Comparison of ENCODE assay signal across 11 cellular contexts in the genomic region with DNA sequence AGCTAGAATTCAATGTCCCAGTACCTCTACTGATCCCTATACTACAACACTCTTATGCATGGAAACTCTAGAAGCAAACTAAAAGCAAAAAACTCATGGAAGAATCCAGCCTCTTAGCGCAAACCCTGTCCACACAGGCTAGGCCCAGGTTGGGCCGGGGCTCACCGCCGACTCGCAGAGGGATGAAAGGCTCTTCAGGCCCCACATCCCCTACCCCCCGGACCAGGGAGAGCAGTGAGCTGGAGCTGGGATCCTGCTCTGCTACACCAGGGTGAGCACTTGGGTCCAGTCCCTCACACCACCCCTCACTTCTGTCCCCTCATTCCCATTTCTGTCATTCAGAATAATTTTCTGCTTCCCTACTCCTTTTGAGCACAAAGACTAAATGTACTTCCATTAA. TPM values are rescaled to one million over a fixed set of nuclear protein-coding genes. Genes with fewer than 3 reads are reported as not detected.
DNase-seq lines count a peak whose midpoint lies in the region; ATAC-seq, FAIRE-seq and TF ChIP-seq lines count a peak whose summit lies in the region.
"Had no signal": no experiment of that assay in that cellular context is flagged by ENCODE, and none has a peak within 500 bp of the region (broad histone marks: within the 10 kb centered on the region; RNA-seq: fewer than 3 reads in every experiment).

No MANE protein-coding gene starts in this region.

- H3K27me3 Mint-ChIP-seq in T-helper 1 cell treated with Interleukin-12 subunit alpha and Interleukin-12 subunit beta and Interleukin-4 antibody, amounts not matched to agents 30 μg/mL and 1 μg/mL, for 36 hours (ENCODE audit: low read depth) = no peaks in the 10 kb centered on the region
- no peaks in the 10 kb centered on the region for H3K27me3 Mint-ChIP-seq in T-helper 17 cell

- intact Hi-C loops in endothelial cell of umbilical vein (cut with micrococcal nuclease) = no loop called here
- intact Hi-C loops in sciatic nerve (cut with DNase I) = no loop called here

- peaks cover 43% of the 10 kb centered on the region for H3K36me3 Mint-ChIP-seq in T-helper 1 cell treated with Interleukin-12 subunit alpha and Interleukin-12 subunit beta and Interleukin-4 antibody, amounts not matched to agents 30 μg/mL and 1 μg/mL, for 36 hours (ENCODE audit: low read depth)
- peaks cover 5% of the 10 kb centered on the region for H3K36me3 Mint-ChIP-seq in T-helper 17 cell (ENCODE audit: low read depth)

- no peaks in the 10 kb centered on the region for H3K9me1 ChIP-seq in endothelial cell of umbilical vein (replicated peaks; ENCODE audit: control insufficient read depth, extremely low read depth, insufficient read depth, low read length)

- dilution Hi-C loops in endothelial cell of umbilical vein (cut with MboI; ENCODE audit: extremely low pct_ligation_motif_present, low sequenced_read_pairs) = no loop called here

- H3K9me3 Mint-ChIP-seq in T-helper 1 cell treated with Interleukin-12 subunit alpha and Interleukin-12 subunit beta and Interleukin-4 antibody, amounts not matched to agents 30 μg/mL and 1 μg/mL, for 36 hours = no peaks in the 10 kb centered on the region

- H3K79me2 ChIP-seq in endothelial cell of umbilical vein (ENCODE audit: control insufficient read depth, insufficient read depth, low read length) = peaks cover 34% of the 10 kb centered on the region

- no peak overlapping the region for H2AFZ ChIP-seq in endothelial cell of umbilical vein (ENCODE audit: low read depth, low read length)

- H3K9me3 ChIP-seq in T-helper 17 cell (ENCODE audit: control insufficient read depth, low read length, poor library complexity, severe bottlenecking) (no peaks in the 10 kb centered on the region), endothelial cell of umbilical vein (replicated peaks; ENCODE audit: control insufficient read depth, insufficient read depth, low read length) (no peaks in the 10 kb centered on the region)
- H3K9me3 ChIP-seq: body of pancreas had no signal

- no TSS peak for BruUV-seq in endothelial cell of umbilical vein (replicated peaks; lab: Mats Ljungman, UMichigan)

- no peak overlapping the region for H3K27ac ChIP-seq in endothelial cell of umbilical vein (ENCODE audit: insufficient read depth, low read depth, low read length)
- H3K27ac ChIP-seq: body of pancreas had no signal

- peaks cover 17% of the 10 kb centered on the region for H3K4me1 ChIP-seq in endothelial cell of umbilical vein (ENCODE audit: control insufficient read depth, extremely low read depth, insufficient read depth, low read length)

- no peaks in the 10 kb centered on the region for H4K20me1 ChIP-seq in endothelial cell of umbilical vein (replicated peaks; ENCODE audit: control insufficient read depth, extremely low read depth, insufficient read depth, low read length)

- no peak overlapping the region for H3K4me3 ChIP-seq in endothelial cell of umbilical vein (replicated peaks in 1 of 3; ENCODE audit: insufficient read depth in 1 of 3, low read depth in 1 of 3, low read length in 3 of 3)
- H3K4me3 ChIP-seq: body of pancreas had no signal

- no peaks in the 10 kb centered on the region for H3K27me3 ChIP-seq in endothelial cell of umbilical vein (ENCODE audit: control insufficient read depth in 2 of 2, insufficient read depth in 2 of 2, low read length in 2 of 2)
- H3K27me3 ChIP-seq: body of pancreas had no signal

- POLR2A ChIA-PET in endothelial cell of umbilical vein (lab: Charles Lee) = no interaction called here

- peaks cover 50% of the 10 kb centered on the region for H3K4me1 Mint-ChIP-seq in T-helper 1 cell treated with Interleukin-12 subunit alpha and Interleukin-12 subunit beta and Interleukin-4 antibody, amounts not matched to agents 30 μg/mL and 1 μg/mL, for 36 hours (ENCODE audit: low read depth)
- H3K4me1 Mint-ChIP-seq in T-helper 17 cell = peaks cover 34% of the 10 kb centered on the region

- no peak for FAIRE-seq in endothelial cell of umbilical vein (lab: Jason Lieb, UNC)
- FAIRE-seq: GM19239 had no signal

- CTCF ChIA-PET in endothelial cell of umbilical vein (lab: Charles Lee) = no interaction called here

- peaks cover 13 to 28% of the 10 kb centered on the region in 2 experiments for H3K36me3 ChIP-seq in endothelial cell of umbilical vein (ENCODE audit: control insufficient read depth in 2 of 2, extremely low read depth in 1 of 2, insufficient read depth in 2 of 2, low read length in 2 of 2)

- no peak for TF ChIP-seq CTCF in endothelial cell of umbilical vein (IDR thresholded peaks at IDR 0.05; ENCODE audit: extremely low read depth in 1 of 2, insufficient read depth in 1 of 2, low read depth in 1 of 2, low read length in 2 of 2)

- H3K27ac Mint-ChIP-seq in T-helper 1 cell treated with Interleukin-12 subunit alpha and Interleukin-12 subunit beta and Interleukin-4 antibody, amounts not matched to agents 30 μg/mL and 1 μg/mL, for 36 hours = peak overlapping the region; percentile 38
- peak overlapping the region; percentile 96 for H3K27ac Mint-ChIP-seq in T-helper 17 cell

- H3K4me3 Mint-ChIP-seq in T-helper 1 cell treated with Interleukin-12 subunit alpha and Interleukin-12 subunit beta and Interleukin-4 antibody, amounts not matched to agents 30 μg/mL and 1 μg/mL, for 36 hours = peak overlapping the region; percentile 98
- H3K4me3 Mint-ChIP-seq in T-helper 17 cell = peak overlapping the region; percentile 58

- no peak for DNase-seq in T-helper 1 cell
- no peak for DNase-seq in T-helper 17 cell
- no peak for DNase-seq in endothelial cell of umbilical vein (ENCODE audit: low read depth, low spot score)
- DNase-seq in sciatic nerve (ENCODE audit: low spot score) = peak; percentile 47
- DNase-seq in NCI-H2107 treated with DMSO at 0.1 percent for 48 hours (lab: John Stamatoyannopoulos, UW; ENCODE audit: unreplicated experiment) = no peak
- no peak for DNase-seq in HT-29 (ENCODE audit: low spot score)
- no peak for DNase-seq in pons (ENCODE audit: low spot score)
- DNase-seq: body of pancreas, OCI-M1 had no signal

- ATAC-seq in T-helper 17 cell (no peak), sciatic nerve (no peak)
- ATAC-seq: body of pancreas had no signal

- H3K4me2 ChIP-seq in endothelial cell of umbilical vein (ENCODE audit: insufficient read depth, low read length) = peak overlapping the region; percentile 72

- TF ChIP-seq POLR2A in endothelial cell of umbilical vein (IDR thresholded peaks at IDR 0.05; ENCODE audit: low read depth, low read length) = no peak

- no peak overlapping the region for H3K9ac ChIP-seq in endothelial cell of umbilical vein (replicated peaks; ENCODE audit: extremely low read depth, insufficient read depth, low read length)

RNA-seq across cellular contexts. Expression of a gene that starts 2.0 kb away (rescaled TPM):
- total RNA-seq in T-helper 17 cell = 100 to 1,000 TPM; 284 to 371 TPM
- total RNA-seq in endothelial cell of umbilical vein = 415 TPM in 2 replicates
- polyA plus RNA-seq in endothelial cell of umbilical vein = 1,189 and 2,226 TPM in 2 replicates
- 1,348 and 1,433 TPM in 2 replicates for polyA plus RNA-seq in endothelial cell of umbilical vein (2011; cell fraction: cytosol; rRNA removed)
- polyA plus RNA-seq in endothelial cell of umbilical vein (2011; cell fraction: nucleus; rRNA removed) = 218 and 389 TPM in 2 replicates
- 649 and 891 TPM in 2 replicates for polyA plus RNA-seq in endothelial cell of umbilical vein (2012)
- polyA minus RNA-seq in endothelial cell of umbilical vein = 480 and 482 TPM in 2 replicates
- polyA minus RNA-seq in endothelial cell of umbilical vein (2011; cell fraction: cytosol; rRNA and poly(A)+ RNA removed) = 271 TPM
- polyA minus RNA-seq in endothelial cell of umbilical vein (2011; cell fraction: nucleus; rRNA and poly(A)+ RNA removed) = 72.7 and 111 TPM in 2 replicates
- total RNA-seq in sciatic nerve = 198 TPM
- total RNA-seq in HT-29 (2014; rRNA removed; shearing (Covaris generic)) = 107 and 127 TPM in 2 replicates

RNA-seq across cellular contexts. Expression of a gene that starts 9.0 kb away (rescaled TPM):
- total RNA-seq in T-helper 17 cell (1 to 10 TPM in 1 of 2 donors, under 1 TPM in 1; 0.32 to 1.7 TPM), endothelial cell of umbilical vein (4.1 and 16.6 TPM in 2 replicates), sciatic nerve (46.8 TPM)
- 11.7 and 15.5 TPM in 2 replicates for polyA plus RNA-seq in endothelial cell of umbilical vein
- polyA plus RNA-seq in endothelial cell of umbilical vein (2011; cell fraction: cytosol; rRNA removed) = 4.1 and 8.0 TPM in 2 replicates
- polyA plus RNA-seq in endothelial cell of umbilical vein (2011; cell fraction: nucleus; rRNA removed) = 4.8 and 5.2 TPM in 2 replicates
- 0.24 and 0.33 TPM in 2 replicates for polyA plus RNA-seq in endothelial cell of umbilical vein (2012)
- 5.9 and 6.2 TPM in 2 replicates for polyA minus RNA-seq in endothelial cell of umbilical vein
- polyA minus RNA-seq in endothelial cell of umbilical vein (2011; cell fraction: cytosol; rRNA and poly(A)+ RNA removed) = 1.3 TPM
- 1.1 and 3.7 TPM in 2 replicates for polyA minus RNA-seq in endothelial cell of umbilical vein (2011; cell fraction: nucleus; rRNA and poly(A)+ RNA removed)
- total RNA-seq in HT-29 (2014; rRNA removed; shearing (Covaris generic)) = 0.65 and 1.1 TPM in 2 replicates

RNA-seq across cellular contexts. Expression of a gene that starts 17.1 kb away (rescaled TPM):
- total RNA-seq in T-helper 17 cell (1 to 10 TPM; 4.5 to 5.4 TPM), endothelial cell of umbilical vein (3.7 and 4.4 TPM in 2 replicates), sciatic nerve (7.1 TPM)
- 2.4 and 2.9 TPM in 2 replicates for polyA plus RNA-seq in endothelial cell of umbilical vein
- 2.3 and 2.6 TPM in 2 replicates for polyA plus RNA-seq in endothelial cell of umbilical vein (2011; cell fraction: cytosol; rRNA removed)
- polyA plus RNA-seq in endothelial cell of umbilical vein (2011; cell fraction: nucleus; rRNA removed) = 2.3 and 2.6 TPM in 2 replicates
- 3.0 and 3.6 TPM in 2 replicates for polyA plus RNA-seq in endothelial cell of umbilical vein (2012)
- 2.4 and 3.2 TPM in 2 replicates for polyA minus RNA-seq in endothelial cell of umbilical vein
- polyA minus RNA-seq in endothelial cell of umbilical vein (2011; cell fraction: cytosol; rRNA and poly(A)+ RNA removed) = 2.3 TPM
- 0.67 and 1.3 TPM in 2 replicates for polyA minus RNA-seq in endothelial cell of umbilical vein (2011; cell fraction: nucleus; rRNA and poly(A)+ RNA removed)
- total RNA-seq in HT-29 (2014; rRNA removed; shearing (Covaris generic)) = 4.1 and 4.2 TPM in 2 replicates

RNA-seq across cellular contexts. Expression of a gene that starts 18.0 kb away (rescaled TPM):
- total RNA-seq in T-helper 17 cell = 10 to 100 TPM in 1 of 2 donors, 1 to 10 TPM in 1; 8.9 to 10.7 TPM
- 27.5 and 28.2 TPM in 2 replicates for total RNA-seq in endothelial cell of umbilical vein
- 40.4 and 41.9 TPM in 2 replicates for polyA plus RNA-seq in endothelial cell of umbilical vein
- polyA plus RNA-seq in endothelial cell of umbilical vein (2011; cell fraction: cytosol; rRNA removed) = 38.6 and 40.2 TPM in 2 replicates
- polyA plus RNA-seq in endothelial cell of umbilical vein (2011; cell fraction: nucleus; rRNA removed) = 29.9 and 30.3 TPM in 2 replicates
- polyA plus RNA-seq in endothelial cell of umbilical vein (2012) = 20.9 and 26.2 TPM in 2 replicates
- polyA minus RNA-seq in endothelial cell of umbilical vein = 51.6 and 62.5 TPM in 2 replicates
- 32.7 TPM for polyA minus RNA-seq in endothelial cell of umbilical vein (2011; cell fraction: cytosol; rRNA and poly(A)+ RNA removed)
- polyA minus RNA-seq in endothelial cell of umbilical vein (2011; cell fraction: nucleus; rRNA and poly(A)+ RNA removed) = 12.9 and 13.8 TPM in 2 replicates
- total RNA-seq in sciatic nerve = 16.3 TPM
- 28.1 and 34.5 TPM in 2 replicates for total RNA-seq in HT-29 (2014; rRNA removed; shearing (Covaris generic))

RNA-seq across cellular contexts. Expression of a gene that starts 36.7 kb away (rescaled TPM):
- total RNA-seq in T-helper 17 cell (10 to 100 TPM; 42.4 to 47.3 TPM), endothelial cell of umbilical vein (107 and 109 TPM in 2 replicates), sciatic nerve (74.0 TPM)
- polyA plus RNA-seq in endothelial cell of umbilical vein = 163 and 187 TPM in 2 replicates
- 91.6 and 94.5 TPM in 2 replicates for polyA plus RNA-seq in endothelial cell of umbilical vein (2011; cell fraction: cytosol; rRNA removed)
- polyA plus RNA-seq in endothelial cell of umbilical vein (2011; cell fraction: nucleus; rRNA removed) = 250 and 310 TPM in 2 replicates
- polyA plus RNA-seq in endothelial cell of umbilical vein (2012) = 76.9 and 85.2 TPM in 2 replicates
- polyA minus RNA-seq in endothelial cell of umbilical vein = 228 and 237 TPM in 2 replicates
- 62.8 TPM for polyA minus RNA-seq in endothelial cell of umbilical vein (2011; cell fraction: cytosol; rRNA and poly(A)+ RNA removed)
- 115 and 152 TPM in 2 replicates for polyA minus RNA-seq in endothelial cell of umbilical vein (2011; cell fraction: nucleus; rRNA and poly(A)+ RNA removed)
- total RNA-seq in HT-29 (2014; rRNA removed; shearing (Covaris generic)) = 35.6 and 42.0 TPM in 2 replicates
